1 cellular context compared by ENCODE assay signal in the genomic region with DNA sequence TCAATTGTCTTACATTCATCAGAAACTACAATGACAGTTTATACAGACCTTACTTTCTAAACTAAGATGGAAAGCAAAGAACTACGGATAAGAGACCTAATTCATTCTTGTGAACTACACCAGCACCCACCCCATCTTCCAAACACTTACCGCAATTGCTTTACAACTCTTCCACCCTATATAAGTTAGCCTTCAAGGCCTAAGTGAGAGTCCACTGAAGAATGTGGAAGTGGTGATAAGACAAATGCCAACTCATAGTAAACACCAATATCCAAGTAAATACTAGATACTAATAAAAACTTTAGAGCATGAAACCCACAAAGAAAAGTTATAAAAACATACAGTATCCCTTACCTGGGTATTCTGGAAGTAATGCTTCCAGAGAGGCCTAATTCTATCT.
TF ChIP-seq lines count a peak whose summit lies in the region.

No MANE protein-coding gene starts in this region.

TF ChIP-seq in HCT116, 20 proteins besides CTCF, POLR2A, EP300 and RAD21:
- TF ChIP-seq SP1 (IDR thresholded peaks at IDR 0.05; ENCODE audit: low read depth) (no peak), POLR2AphosphoS5 (IDR thresholded peaks at IDR 0.05; ENCODE audit: low read depth, low read length) (no peak)
